6 cellular contexts compared by ENCODE assay signal in the genomic region with DNA sequence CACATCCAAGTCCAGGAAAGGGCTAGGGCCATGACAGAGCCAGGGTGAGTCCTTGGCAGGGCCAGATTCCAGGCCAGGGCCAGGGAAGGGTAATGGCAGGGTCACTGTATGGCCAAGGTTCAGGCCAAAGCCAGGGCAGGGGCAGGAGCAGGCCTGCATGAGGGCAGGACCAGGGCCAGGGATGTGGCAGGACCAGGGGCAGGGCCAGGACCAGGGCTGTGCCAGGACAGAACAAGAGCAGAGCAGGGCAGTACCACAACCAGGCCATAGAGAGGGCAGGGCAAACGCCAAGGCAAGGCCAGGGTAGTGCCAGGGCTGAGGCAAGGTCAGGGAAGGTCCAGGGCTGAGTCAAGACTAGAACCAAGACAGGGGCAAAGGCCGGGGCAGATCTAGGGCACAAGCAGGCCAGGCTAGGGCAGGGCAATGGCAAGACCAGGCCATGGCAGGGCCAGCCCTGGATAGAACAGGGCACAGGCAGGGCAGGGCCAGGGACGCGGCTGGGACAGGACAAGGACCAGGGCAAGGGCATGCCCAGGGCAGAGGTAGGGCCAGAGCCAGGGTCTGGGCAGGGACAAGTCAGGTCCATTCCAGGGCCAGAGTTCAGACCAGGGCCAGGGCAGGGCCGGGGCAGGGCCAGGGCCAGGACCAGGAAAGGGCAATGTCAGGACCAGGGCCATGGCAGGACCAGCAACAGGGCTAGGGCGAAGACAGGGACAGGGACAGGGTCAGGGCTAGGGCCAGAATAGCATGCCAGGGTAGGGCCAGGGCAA.
DNase-seq lines count a peak whose midpoint lies in the region; ATAC-seq and TF ChIP-seq lines count a peak whose summit lies in the region.
"Not testable (repeated sequence)": the region's sequence is repeated elsewhere in the genome, so short reads cannot be mapped to it uniquely, and the experiment has no call there.

No MANE protein-coding gene starts in this region.

- H4K20me1 ChIP-seq in GM23338 (replicated peaks; ENCODE audit: insufficient read depth): not testable (repeated sequence)

- POLR2A ChIA-PET in RWPE1 (lab: Yijun Ruan, JAX; ENCODE audit: low non-redundant PET): not testable (repeated sequence)

- not testable (repeated sequence) for H3K36me3 ChIP-seq in GM23338 (ENCODE audit: insufficient read depth); sigmoid colon

- not testable (repeated sequence) for H3K27me3 ChIP-seq in GM23338 (ENCODE audit: insufficient read depth); sigmoid colon

- not testable (repeated sequence) for ATAC-seq in GM23338; activated naive CD4-positive, alpha-beta T cell treated with anti-CD3 and anti-CD28 coated beads, Interleukin-2, amount 50 U/mL, for 72 hours
- ATAC-seq in esophagus mucosa: peak; percentile 9

- H3F3A ChIP-seq in GM23338 (replicated peaks; ENCODE audit: low read depth): not testable (repeated sequence)

- not testable (repeated sequence) for TF ChIP-seq CTCF in GM23338 (conservative IDR thresholded peaks at IDR 0.05; ENCODE audit: low read depth in 2 of 2); RWPE1 (conservative IDR thresholded peaks at IDR 0.05; ENCODE audit: low read depth); sigmoid colon (IDR thresholded peaks at IDR 0.05)

- H3K4me3 ChIP-seq in GM23338, sigmoid colon: not testable (repeated sequence)

- not testable (repeated sequence) for H3K4me1 ChIP-seq in GM23338 (ENCODE audit: insufficient read depth)
- H3K4me1 ChIP-seq in sigmoid colon: peaks cover 0 to 46% (median 39%) of the 10 kb centered on the region in 4 donors

- intact Hi-C loops in sigmoid colon (cut with DNase I): not testable (repeated sequence)

- not testable (repeated sequence) for H2AFZ ChIP-seq in GM23338

- not testable (repeated sequence) for TF ChIP-seq POLR2A in sigmoid colon (IDR thresholded peaks at IDR 0.05)

- H3K27me3 Mint-ChIP-seq in GM23338 (ENCODE audit: insufficient read depth, low read depth, poor library complexity): not testable (repeated sequence)

- H3K27ac Mint-ChIP-seq in GM23338: peak overlapping the region; percentile 85
- peak overlapping the region; percentile 70 to 72 for H3K27ac Mint-ChIP-seq in activated naive CD4-positive, alpha-beta T cell treated with anti-CD3 and anti-CD28 coated beads, Interleukin-2, amount 50 U/mL, for 72 hours

- CTCF ChIA-PET in RWPE1 (lab: Yijun Ruan, JAX): not testable (repeated sequence)

- not testable (repeated sequence) for H3K4me2 ChIP-seq in GM23338

- DNase-seq in GM23338 (ENCODE audit: low spot score); RWPE1 (ENCODE audit: low spot score); activated naive CD4-positive, alpha-beta T cell treated with anti-CD3 and anti-CD28 coated beads, Interleukin-2, amount 50 U/mL, for 72 hours (ENCODE audit: low spot score in 2 of 2): not testable (repeated sequence)
- DNase-seq in mesenteric fat pad (ENCODE audit: low spot score) (peak; percentile 85), sigmoid colon (peak; percentile 50)

- H3K9me3 ChIP-seq in sigmoid colon: not testable (repeated sequence)

- not testable (repeated sequence) for H3K27ac ChIP-seq in GM23338 (ENCODE audit: low read depth)
- H3K27ac ChIP-seq in RWPE1 (peak overlapping the region; percentile 86), sigmoid colon (peak overlapping the region in 2 of 4 donors; percentile 23 to 35)

- not testable (repeated sequence) for H3K9me3 Mint-ChIP-seq in GM23338; activated naive CD4-positive, alpha-beta T cell treated with anti-CD3 and anti-CD28 coated beads, Interleukin-2, amount 50 U/mL, for 72 hours

- not testable (repeated sequence) for H3K9me2 ChIP-seq in GM23338 (ENCODE audit: insufficient read depth)

- H3K4me3 Mint-ChIP-seq in GM23338: not testable (repeated sequence)

- not testable (repeated sequence) for TF ChIP-seq EP300 in sigmoid colon (IDR thresholded peaks at IDR 0.05)

- 96% methylated on average over 6 of the region's 6 CpGs for WGBS in sigmoid colon, 2 donors

- not testable (repeated sequence) for H3K4me1 Mint-ChIP-seq in GM23338

- H3K36me3 Mint-ChIP-seq in GM23338 (ENCODE audit: low read depth); activated naive CD4-positive, alpha-beta T cell treated with anti-CD3 and anti-CD28 coated beads, Interleukin-2, amount 50 U/mL, for 72 hours: not testable (repeated sequence)

- H3K79me2 ChIP-seq in GM23338 (replicated peaks; ENCODE audit: insufficient read depth): peaks cover 49% of the 10 kb centered on the region
